In the genomic region with DNA sequence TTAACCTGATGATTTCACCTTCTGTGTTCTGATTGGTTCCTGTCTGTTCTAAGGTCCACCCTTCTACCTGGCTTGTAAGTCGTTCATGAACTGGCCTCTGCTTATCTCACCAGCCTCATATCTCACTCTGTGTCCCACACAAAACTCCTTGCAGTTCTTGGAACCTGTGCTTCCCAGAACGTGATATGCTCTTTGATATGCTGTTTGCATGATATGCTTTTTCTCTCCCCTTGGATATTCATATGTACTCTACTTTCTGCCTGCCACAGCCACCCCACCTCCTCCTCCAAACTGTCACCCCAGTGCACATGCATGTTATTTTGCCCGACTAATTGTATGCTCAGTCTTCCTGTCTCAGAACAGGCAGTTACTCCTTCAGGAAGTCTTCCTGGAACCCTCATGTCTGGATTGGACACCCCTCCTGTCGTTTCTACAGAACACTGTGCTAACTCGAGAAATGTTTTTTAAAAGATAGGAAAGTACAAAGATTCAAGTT, we compare ENCODE assay signal across 1 cellular context.
TF ChIP-seq lines count a peak whose summit lies in the region.

No MANE protein-coding gene starts in this region.

TF ChIP-seq in K562, 482 proteins besides CTCF, POLR2A, EP300 and RAD21 (continues in another document):
- 0 out of 2 replicates have a peak, but pooled peaks have one; percentile 54 for TF ChIP-seq HDGF (IDR thresholded peaks at IDR 0.05)
- TF ChIP-seq, protein P1, sequence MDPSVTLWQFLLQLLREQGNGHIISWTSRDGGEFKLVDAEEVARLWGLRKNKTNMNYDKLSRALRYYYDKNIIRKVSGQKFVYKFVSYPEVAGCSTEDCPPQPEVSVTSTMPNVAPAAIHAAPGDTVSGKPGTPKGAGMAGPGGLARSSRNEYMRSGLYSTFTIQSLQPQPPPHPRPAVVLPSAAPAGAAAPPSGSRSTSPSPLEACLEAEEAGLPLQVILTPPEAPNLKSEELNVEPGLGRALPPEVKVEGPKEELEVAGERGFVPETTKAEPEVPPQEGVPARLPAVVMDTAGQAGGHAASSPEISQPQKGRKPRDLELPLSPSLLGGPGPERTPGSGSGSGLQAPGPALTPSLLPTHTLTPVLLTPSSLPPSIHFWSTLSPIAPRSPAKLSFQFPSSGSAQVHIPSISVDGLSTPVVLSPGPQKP (CRISPR knock-in tag; IDR thresholded peaks at IDR 0.05), result no peak
- peak; percentile 75; the same call in 1 of the 2 replicates for TF ChIP-seq SOX6 (IDR thresholded peaks at IDR 0.05)
- no peak for TF ChIP-seq PYGO2 (tag; IDR thresholded peaks at IDR 0.05)
- TF ChIP-seq SMC3 (conservative IDR thresholded peaks at IDR 0.05; ENCODE audit: insufficient read depth, low read depth, low read length), result no peak
- no peak for TF ChIP-seq DIDO1 (tag; IDR thresholded peaks at IDR 0.05; ENCODE audit: low read depth)
- no peak for TF ChIP-seq NFE2L1 (tag; IDR thresholded peaks at IDR 0.05; ENCODE audit: borderline replicate concordance, low read depth)
- TF ChIP-seq ZNF224 (CRISPR knock-in tag; IDR thresholded peaks at IDR 0.05), result no peak
- TF ChIP-seq FIP1L1 (IDR thresholded peaks at IDR 0.05; ENCODE audit: low read depth, low read length, poor library complexity, severe bottlenecking), result no peak
- TF ChIP-seq, protein P2, sequence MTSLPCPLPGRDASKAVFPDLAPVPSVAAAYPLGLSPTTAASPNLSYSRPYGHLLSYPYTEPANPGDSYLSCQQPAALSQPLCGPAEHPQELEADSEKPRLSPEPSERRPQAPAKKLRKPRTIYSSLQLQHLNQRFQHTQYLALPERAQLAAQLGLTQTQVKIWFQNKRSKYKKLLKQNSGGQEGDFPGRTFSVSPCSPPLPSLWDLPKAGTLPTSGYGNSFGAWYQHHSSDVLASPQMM (CRISPR knock-in tag; IDR thresholded peaks at IDR 0.05), result no peak
- no peak for TF ChIP-seq SNRNP70 (optimal IDR thresholded peaks at IDR 0.05; ENCODE audit: low read depth, low read length)
- no peak for TF ChIP-seq ZNF584 (CRISPR knock-in tag; IDR thresholded peaks at IDR 0.05; ENCODE audit: low read depth)
- TF ChIP-seq C11orf30 (IDR thresholded peaks at IDR 0.05; ENCODE audit: low read depth), result peak; percentile 44; the same call in 1 of the 2 replicates
- TF ChIP-seq NUFIP1 (IDR thresholded peaks at IDR 0.05; ENCODE audit: partially characterized antibody), result no peak
- TF ChIP-seq, protein P3, sequence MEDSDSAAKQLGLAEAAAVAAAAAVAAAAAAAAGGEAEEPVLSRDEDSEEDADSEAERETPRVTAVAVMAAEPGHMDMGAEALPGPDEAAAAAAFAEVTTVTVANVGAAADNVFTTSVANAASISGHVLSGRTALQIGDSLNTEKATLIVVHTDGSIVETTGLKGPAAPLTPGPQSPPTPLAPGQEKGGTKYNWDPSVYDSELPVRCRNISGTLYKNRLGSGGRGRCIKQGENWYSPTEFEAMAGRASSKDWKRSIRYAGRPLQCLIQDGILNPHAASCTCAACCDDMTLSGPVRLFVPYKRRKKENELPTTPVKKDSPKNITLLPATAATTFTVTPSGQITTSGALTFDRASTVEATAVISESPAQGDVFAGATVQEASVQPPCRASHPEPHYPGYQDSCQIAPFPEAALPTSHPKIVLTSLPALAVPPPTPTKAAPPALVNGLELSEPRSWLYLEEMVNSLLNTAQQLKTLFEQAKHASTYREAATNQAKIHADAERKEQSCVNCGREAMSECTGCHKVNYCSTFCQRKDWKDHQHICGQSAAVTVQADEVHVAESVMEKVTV (CRISPR knock-in tag; IDR thresholded peaks at IDR 0.05), result no peak
- TF ChIP-seq ZFX (CRISPR knock-in tag; IDR thresholded peaks at IDR 0.05), result no peak
- TF ChIP-seq, protein P4, sequence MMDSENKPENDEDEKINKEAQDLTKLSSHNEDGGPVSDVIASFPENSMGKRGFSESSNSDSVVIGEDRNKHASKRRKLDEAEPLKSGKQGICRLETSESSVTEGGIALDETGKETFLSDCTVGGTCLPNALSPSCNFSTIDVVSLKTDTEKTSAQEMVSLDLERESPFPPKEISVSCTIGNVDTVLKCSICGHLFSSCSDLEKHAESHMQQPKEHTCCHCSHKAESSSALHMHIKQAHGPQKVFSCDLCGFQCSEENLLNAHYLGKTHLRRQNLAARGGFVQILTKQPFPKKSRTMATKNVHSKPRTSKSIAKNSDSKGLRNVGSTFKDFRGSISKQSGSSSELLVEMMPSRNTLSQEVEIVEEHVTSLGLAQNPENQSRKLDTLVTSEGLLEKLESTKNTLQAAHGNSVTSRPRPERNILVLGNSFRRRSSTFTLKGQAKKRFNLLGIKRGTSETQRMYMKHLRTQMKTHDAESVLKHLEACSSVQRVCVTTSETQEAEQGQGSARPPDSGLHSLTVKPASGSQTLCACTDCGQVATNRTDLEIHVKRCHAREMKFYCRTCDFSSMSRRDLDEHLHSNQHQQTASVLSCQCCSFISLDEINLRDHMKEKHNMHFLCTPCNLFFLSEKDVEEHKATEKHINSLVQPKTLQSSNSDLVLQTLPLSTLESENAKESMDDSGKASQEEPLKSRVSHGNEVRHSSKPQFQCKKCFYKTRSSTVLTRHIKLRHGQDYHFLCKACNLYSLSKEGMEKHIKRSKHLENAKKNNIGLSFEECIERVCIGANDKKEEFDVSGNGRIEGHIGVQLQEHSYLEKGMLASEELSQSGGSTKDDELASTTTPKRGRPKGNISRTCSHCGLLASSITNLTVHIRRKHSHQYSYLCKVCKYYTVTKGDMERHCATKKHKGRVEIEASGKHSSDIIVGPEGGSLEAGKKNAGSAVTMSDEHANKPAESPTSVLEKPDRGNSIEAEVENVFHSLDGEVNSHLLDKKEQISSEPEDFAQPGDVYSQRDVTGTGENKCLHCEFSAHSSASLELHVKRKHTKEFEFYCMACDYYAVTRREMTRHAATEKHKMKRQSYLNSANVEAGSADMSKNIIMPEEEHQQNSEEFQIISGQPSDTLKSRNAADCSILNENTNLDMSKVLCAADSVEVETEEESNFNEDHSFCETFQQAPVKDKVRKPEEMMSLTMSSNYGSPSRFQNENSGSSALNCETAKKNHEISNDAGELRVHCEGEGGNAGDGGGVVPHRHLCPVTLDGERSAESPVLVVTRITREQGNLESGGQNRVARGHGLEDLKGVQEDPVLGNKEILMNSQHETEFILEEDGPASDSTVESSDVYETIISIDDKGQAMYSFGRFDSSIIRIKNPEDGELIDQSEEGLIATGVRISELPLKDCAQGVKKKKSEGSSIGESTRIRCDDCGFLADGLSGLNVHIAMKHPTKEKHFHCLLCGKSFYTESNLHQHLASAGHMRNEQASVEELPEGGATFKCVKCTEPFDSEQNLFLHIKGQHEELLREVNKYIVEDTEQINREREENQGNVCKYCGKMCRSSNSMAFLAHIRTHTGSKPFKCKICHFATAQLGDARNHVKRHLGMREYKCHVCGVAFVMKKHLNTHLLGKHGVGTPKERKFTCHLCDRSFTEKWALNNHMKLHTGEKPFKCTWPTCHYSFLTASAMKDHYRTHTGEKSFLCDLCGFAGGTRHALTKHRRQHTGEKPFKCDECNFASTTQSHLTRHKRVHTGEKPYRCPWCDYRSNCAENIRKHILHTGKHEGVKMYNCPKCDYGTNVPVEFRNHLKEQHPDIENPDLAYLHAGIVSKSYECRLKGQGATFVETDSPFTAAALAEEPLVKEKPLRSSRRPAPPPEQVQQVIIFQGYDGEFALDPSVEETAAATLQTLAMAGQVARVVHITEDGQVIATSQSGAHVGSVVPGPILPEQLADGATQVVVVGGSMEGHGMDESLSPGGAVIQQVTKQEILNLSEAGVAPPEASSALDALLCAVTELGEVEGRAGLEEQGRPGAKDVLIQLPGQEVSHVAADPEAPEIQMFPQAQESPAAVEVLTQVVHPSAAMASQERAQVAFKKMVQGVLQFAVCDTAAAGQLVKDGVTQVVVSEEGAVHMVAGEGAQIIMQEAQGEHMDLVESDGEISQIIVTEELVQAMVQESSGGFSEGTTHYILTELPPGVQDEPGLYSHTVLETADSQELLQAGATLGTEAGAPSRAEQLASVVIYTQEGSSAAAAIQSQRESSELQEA (IDR thresholded peaks at IDR 0.05; ENCODE audit: low read depth), result no peak
- TF ChIP-seq, protein P5, sequence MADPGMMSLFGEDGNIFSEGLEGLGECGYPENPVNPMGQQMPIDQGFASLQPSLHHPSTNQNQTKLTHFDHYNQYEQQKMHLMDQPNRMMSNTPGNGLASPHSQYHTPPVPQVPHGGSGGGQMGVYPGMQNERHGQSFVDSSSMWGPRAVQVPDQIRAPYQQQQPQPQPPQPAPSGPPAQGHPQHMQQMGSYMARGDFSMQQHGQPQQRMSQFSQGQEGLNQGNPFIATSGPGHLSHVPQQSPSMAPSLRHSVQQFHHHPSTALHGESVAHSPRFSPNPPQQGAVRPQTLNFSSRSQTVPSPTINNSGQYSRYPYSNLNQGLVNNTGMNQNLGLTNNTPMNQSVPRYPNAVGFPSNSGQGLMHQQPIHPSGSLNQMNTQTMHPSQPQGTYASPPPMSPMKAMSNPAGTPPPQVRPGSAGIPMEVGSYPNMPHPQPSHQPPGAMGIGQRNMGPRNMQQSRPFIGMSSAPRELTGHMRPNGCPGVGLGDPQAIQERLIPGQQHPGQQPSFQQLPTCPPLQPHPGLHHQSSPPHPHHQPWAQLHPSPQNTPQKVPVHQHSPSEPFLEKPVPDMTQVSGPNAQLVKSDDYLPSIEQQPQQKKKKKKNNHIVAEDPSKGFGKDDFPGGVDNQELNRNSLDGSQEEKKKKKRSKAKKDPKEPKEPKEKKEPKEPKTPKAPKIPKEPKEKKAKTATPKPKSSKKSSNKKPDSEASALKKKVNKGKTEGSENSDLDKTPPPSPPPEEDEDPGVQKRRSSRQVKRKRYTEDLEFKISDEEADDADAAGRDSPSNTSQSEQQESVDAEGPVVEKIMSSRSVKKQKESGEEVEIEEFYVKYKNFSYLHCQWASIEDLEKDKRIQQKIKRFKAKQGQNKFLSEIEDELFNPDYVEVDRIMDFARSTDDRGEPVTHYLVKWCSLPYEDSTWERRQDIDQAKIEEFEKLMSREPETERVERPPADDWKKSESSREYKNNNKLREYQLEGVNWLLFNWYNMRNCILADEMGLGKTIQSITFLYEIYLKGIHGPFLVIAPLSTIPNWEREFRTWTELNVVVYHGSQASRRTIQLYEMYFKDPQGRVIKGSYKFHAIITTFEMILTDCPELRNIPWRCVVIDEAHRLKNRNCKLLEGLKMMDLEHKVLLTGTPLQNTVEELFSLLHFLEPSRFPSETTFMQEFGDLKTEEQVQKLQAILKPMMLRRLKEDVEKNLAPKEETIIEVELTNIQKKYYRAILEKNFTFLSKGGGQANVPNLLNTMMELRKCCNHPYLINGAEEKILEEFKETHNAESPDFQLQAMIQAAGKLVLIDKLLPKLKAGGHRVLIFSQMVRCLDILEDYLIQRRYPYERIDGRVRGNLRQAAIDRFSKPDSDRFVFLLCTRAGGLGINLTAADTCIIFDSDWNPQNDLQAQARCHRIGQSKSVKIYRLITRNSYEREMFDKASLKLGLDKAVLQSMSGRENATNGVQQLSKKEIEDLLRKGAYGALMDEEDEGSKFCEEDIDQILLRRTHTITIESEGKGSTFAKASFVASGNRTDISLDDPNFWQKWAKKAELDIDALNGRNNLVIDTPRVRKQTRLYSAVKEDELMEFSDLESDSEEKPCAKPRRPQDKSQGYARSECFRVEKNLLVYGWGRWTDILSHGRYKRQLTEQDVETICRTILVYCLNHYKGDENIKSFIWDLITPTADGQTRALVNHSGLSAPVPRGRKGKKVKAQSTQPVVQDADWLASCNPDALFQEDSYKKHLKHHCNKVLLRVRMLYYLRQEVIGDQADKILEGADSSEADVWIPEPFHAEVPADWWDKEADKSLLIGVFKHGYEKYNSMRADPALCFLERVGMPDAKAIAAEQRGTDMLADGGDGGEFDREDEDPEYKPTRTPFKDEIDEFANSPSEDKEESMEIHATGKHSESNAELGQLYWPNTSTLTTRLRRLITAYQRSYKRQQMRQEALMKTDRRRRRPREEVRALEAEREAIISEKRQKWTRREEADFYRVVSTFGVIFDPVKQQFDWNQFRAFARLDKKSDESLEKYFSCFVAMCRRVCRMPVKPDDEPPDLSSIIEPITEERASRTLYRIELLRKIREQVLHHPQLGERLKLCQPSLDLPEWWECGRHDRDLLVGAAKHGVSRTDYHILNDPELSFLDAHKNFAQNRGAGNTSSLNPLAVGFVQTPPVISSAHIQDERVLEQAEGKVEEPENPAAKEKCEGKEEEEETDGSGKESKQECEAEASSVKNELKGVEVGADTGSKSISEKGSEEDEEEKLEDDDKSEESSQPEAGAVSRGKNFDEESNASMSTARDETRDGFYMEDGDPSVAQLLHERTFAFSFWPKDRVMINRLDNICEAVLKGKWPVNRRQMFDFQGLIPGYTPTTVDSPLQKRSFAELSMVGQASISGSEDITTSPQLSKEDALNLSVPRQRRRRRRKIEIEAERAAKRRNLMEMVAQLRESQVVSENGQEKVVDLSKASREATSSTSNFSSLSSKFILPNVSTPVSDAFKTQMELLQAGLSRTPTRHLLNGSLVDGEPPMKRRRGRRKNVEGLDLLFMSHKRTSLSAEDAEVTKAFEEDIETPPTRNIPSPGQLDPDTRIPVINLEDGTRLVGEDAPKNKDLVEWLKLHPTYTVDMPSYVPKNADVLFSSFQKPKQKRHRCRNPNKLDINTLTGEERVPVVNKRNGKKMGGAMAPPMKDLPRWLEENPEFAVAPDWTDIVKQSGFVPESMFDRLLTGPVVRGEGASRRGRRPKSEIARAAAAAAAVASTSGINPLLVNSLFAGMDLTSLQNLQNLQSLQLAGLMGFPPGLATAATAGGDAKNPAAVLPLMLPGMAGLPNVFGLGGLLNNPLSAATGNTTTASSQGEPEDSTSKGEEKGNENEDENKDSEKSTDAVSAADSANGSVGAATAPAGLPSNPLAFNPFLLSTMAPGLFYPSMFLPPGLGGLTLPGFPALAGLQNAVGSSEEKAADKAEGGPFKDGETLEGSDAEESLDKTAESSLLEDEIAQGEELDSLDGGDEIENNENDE (IDR thresholded peaks at IDR 0.05; ENCODE audit: low read depth, low read length), result no peak
- TF ChIP-seq, protein P6, sequence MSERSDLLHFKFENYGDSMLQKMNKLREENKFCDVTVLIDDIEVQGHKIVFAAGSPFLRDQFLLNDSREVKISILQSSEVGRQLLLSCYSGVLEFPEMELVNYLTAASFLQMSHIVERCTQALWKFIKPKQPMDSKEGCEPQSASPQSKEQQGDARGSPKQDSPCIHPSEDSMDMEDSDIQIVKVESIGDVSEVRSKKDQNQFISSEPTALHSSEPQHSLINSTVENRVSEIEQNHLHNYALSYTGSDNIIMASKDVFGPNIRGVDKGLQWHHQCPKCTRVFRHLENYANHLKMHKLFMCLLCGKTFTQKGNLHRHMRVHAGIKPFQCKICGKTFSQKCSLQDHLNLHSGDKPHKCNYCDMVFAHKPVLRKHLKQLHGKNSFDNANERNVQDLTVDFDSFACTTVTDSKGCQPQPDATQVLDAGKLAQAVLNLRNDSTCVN (CRISPR knock-in tag; IDR thresholded peaks at IDR 0.05), result no peak
- no peak for TF ChIP-seq ETV6 (IDR thresholded peaks at IDR 0.05; ENCODE audit: borderline replicate concordance in 1 of 2, low read depth in 2 of 2, low read length in 1 of 2)
- TF ChIP-seq ETV6 (CRISPR knock-in tag; IDR thresholded peaks at IDR 0.05; ENCODE audit: borderline replicate concordance), result no peak
- no peak; the same call in 1 of the 2 replicates for TF ChIP-seq PHF8 (IDR thresholded peaks at IDR 0.05; ENCODE audit: borderline replicate concordance, low read length)
- no peak for TF ChIP-seq ATF1 (CRISPR knock-in tag; IDR thresholded peaks at IDR 0.05)
- 0 out of 2 replicates have a peak, but pooled peaks have one; percentile 45 for TF ChIP-seq ATF1 (tag; IDR thresholded peaks at IDR 0.05)
- no peak for TF ChIP-seq SAFB (IDR thresholded peaks at IDR 0.05; ENCODE audit: borderline replicate concordance, low read depth, low read length)
- TF ChIP-seq, protein P7, sequence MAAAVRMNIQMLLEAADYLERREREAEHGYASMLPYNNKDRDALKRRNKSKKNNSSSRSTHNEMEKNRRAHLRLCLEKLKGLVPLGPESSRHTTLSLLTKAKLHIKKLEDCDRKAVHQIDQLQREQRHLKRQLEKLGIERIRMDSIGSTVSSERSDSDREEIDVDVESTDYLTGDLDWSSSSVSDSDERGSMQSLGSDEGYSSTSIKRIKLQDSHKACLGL (CRISPR knock-in tag; IDR thresholded peaks at IDR 0.05; ENCODE audit: borderline replicate concordance, poor library complexity, severe bottlenecking), result no peak
- TF ChIP-seq STAT5B (CRISPR knock-in tag; IDR thresholded peaks at IDR 0.05), result no peak
- no peak for TF ChIP-seq ZNF24 (IDR thresholded peaks at IDR 0.05)
